ENCODE assay signal across 8 cellular contexts in the genomic region with DNA sequence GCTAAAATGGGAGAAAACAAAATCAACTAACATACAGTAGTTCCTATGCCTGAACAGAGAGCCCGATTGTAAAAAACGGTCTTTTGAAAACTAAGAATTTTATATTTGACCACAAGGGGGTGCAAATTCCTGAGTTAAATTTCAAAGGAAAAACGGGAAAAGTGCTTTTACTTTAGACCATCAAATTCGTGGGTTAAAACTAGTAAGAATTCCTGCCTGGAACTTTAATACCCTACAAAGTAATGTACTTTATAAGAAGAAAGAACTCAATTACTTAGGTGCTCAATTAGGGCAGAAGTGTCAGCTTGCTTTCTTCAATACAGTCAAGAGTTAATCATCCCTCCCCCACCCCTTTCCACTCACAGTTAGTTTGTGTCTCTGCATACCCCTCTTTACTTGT.
DNase-seq lines count a peak whose midpoint lies in the region; ATAC-seq, FAIRE-seq and TF ChIP-seq lines count a peak whose summit lies in the region.

No MANE protein-coding gene starts in this region.

- H3K4me1 Mint-ChIP-seq in activated naive CD4-positive, alpha-beta T cell treated with anti-CD3 and anti-CD28 coated beads for 36 hours (ENCODE audit: low read depth), result peaks cover 20% of the 10 kb centered on the region

- H3K4me3 ChIP-seq in bronchial epithelial cell (ENCODE audit: low read depth, low read length) (no peak overlapping the region), lower leg skin (ENCODE audit: low read depth, poor library complexity, severe bottlenecking) (no peak overlapping the region)

- peaks cover 3% of the 10 kb centered on the region for H3K27me3 Mint-ChIP-seq in activated naive CD4-positive, alpha-beta T cell treated with anti-CD3 and anti-CD28 coated beads for 36 hours (ENCODE audit: low read depth)

- intact Hi-C loops in activated naive CD4-positive, alpha-beta T cell treated with anti-CD3 and anti-CD28 coated beads for 36 hours (cut with micrococcal nuclease), result loop anchor here (1.0 to 2.0 kb wide), 2 partner anchors 302 to 716 kb away; no protein-coding TSS in a partner anchor
- intact Hi-C loops in lower leg skin (cut with DNase I; ENCODE audit: low total_unique reads), result loop anchor here (5.0 kb wide), 1 partner anchor 717 kb away; no protein-coding TSS in a partner anchor

- H3K36me3 Mint-ChIP-seq in activated naive CD4-positive, alpha-beta T cell treated with anti-CD3 and anti-CD28 coated beads for 36 hours (ENCODE audit: low read depth), result peaks cover 29% of the 10 kb centered on the region
- H3K36me3 Mint-ChIP-seq in activated naive CD4-positive, alpha-beta T cell treated with anti-CD3 and anti-CD28 coated beads, Interleukin-2, amount 50 U/mL, for 72 hours, result peaks cover 14 to 26% of the 10 kb centered on the region in 2 donors

- peak overlapping the region; percentile 6 for H3K4me3 Mint-ChIP-seq in activated naive CD4-positive, alpha-beta T cell treated with anti-CD3 and anti-CD28 coated beads for 36 hours

- TF ChIP-seq CTCF in bronchial epithelial cell (IDR thresholded peaks at IDR 0.05; ENCODE audit: insufficient read depth, low read length, severe bottlenecking) (peak; percentile 22), lower leg skin (IDR thresholded peaks at IDR 0.05) (no peak)

- TF ChIP-seq POLR2A in lower leg skin (IDR thresholded peaks at IDR 0.05), result no peak

- no peak for DNase-seq in activated naive CD4-positive, alpha-beta T cell treated with anti-CD3 and anti-CD28 coated beads for 36 hours
- no peak for DNase-seq in activated naive CD4-positive, alpha-beta T cell treated with anti-CD3 and anti-CD28 coated beads, Interleukin-2, amount 50 U/mL, for 72 hours (ENCODE audit: low spot score in 2 of 2)
- DNase-seq in NCI-H2171 treated with DMSO at 0.1 percent for 48 hours (lab: John Stamatoyannopoulos, UW) (peak; percentile 49), bronchial epithelial cell (ENCODE audit: low read depth) (peak; percentile 37), midbrain (lab: John Stamatoyannopoulos, UW) (peak; percentile 83), lower leg skin (ENCODE audit: low spot score in 2 of 2) (no peak)
- DNase-seq in activated CD4-positive, CD25-positive, alpha-beta regulatory T cell (lab: John Stamatoyannopoulos, UW), result no peak
- DNase-seq in stimulated activated CD4-positive, alpha-beta T cell treated with anti-CD3 and anti-CD28 coated beads, Interleukin-4, amount 100 ng/mL, for 1 hour, result no peak

- H3K36me3 ChIP-seq in bronchial epithelial cell (ENCODE audit: control insufficient read depth, insufficient read depth, low read length), result no peaks in the 10 kb centered on the region

- H3K27ac Mint-ChIP-seq in activated naive CD4-positive, alpha-beta T cell treated with anti-CD3 and anti-CD28 coated beads for 36 hours, result no peak overlapping the region
- no peak overlapping the region for H3K27ac Mint-ChIP-seq in activated naive CD4-positive, alpha-beta T cell treated with anti-CD3 and anti-CD28 coated beads, Interleukin-2, amount 50 U/mL, for 72 hours

- no peaks in the 10 kb centered on the region for H3K27me3 ChIP-seq in bronchial epithelial cell (ENCODE audit: control insufficient read depth, insufficient read depth, low read length)

- no peak for FAIRE-seq in bronchial epithelial cell (lab: Jason Lieb, UNC)

- WGBS in lower leg skin, 2 donors, result 0 to 1% methylated on average over 4 of the region's 4 CpGs

- H3K9me3 Mint-ChIP-seq in activated naive CD4-positive, alpha-beta T cell treated with anti-CD3 and anti-CD28 coated beads for 36 hours, result no peaks in the 10 kb centered on the region
- no peaks in the 10 kb centered on the region for H3K9me3 Mint-ChIP-seq in activated naive CD4-positive, alpha-beta T cell treated with anti-CD3 and anti-CD28 coated beads, Interleukin-2, amount 50 U/mL, for 72 hours

- CTCF ChIA-PET in activated naive CD4-positive, alpha-beta T cell treated with anti-CD3 and anti-CD28 coated beads for 36 hours (lab: Charles Lee), result interaction anchor here (0.7 to 5.1 kb wide), 20 partner anchors 10 to 827 kb away, joined by 3 to 44 read pairs (median 4); a partner anchor contains a TSS

- ATAC-seq in activated naive CD4-positive, alpha-beta T cell treated with anti-CD3 and anti-CD28 coated beads, Interleukin-2, amount 50 U/mL, for 72 hours, result no peak

Comparison
In these comparisons a context has a peak if more than half of its experiments do, and no peak if none do; other contexts are left out.
1. DNase-seq: peak in NCI-H2171 treated with DMSO at 0.1 percent for 48 hours (single experiment), bronchial epithelial cell (single experiment) and midbrain (single experiment); none in activated naive CD4-positive, alpha-beta T cell treated with anti-CD3 and anti-CD28 coated beads for 36 hours (single experiment), activated naive CD4-positive, alpha-beta T cell treated with anti-CD3 and anti-CD28 coated beads, Interleukin-2, amount 50 U/mL, for 72 hours (0 of 2), lower leg skin (0 of 2), activated CD4-positive, CD25-positive, alpha-beta regulatory T cell (0 of 4) and stimulated activated CD4-positive, alpha-beta T cell treated with anti-CD3 and anti-CD28 coated beads, Interleukin-4, amount 100 ng/mL, for 1 hour (single experiment).